Comparison of ENCODE assay signal across 10 cellular contexts in genomic region chrY:11769937-11770336, GRCh38.
"Had no signal": no experiment of that assay in that cellular context is flagged by ENCODE, and none has a peak within 500 bp of the region (broad histone marks: within the 10 kb centered on the region; RNA-seq: fewer than 3 reads in every experiment).

No MANE protein-coding gene starts in this region.

- H3K27ac ChIP-seq: GM23248, HL-60, KMS-11 had no signal

- H3K4me1 ChIP-seq: HAP-1 had no signal

- DNase-seq: GM23248, GOT3, H7, Karpas-422, KBM-7 had no signal

- H3K4me3 ChIP-seq: GM23248, HAP-1 had no signal

- H3K36me3 ChIP-seq: HAP-1 had no signal

- ATAC-seq: HCT116, HepG2 had no signal

- FAIRE-seq: HepG2 had no signal

- H3K9me3 ChIP-seq: HAP-1 had no signal
